In genomic region chr1:17090844-17091243, GRCh38 we compare ENCODE assay signal across 1 cellular context.
TF ChIP-seq lines count a peak whose summit lies in the region.

No MANE protein-coding gene starts in this region.

TF ChIP-seq in H1, 55 proteins besides CTCF, POLR2A, EP300 and RAD21:
- 0 out of 2 replicates have a peak, but pooled peaks have one; percentile 53 for TF ChIP-seq TEAD4 (IDR thresholded peaks at IDR 0.05; ENCODE audit: low read depth, low read length)
- TF ChIP-seq TCF12 (IDR thresholded peaks at IDR 0.05; ENCODE audit: low read depth, low read length), result no peak
